Comparison of ENCODE assay signal across 8 cellular contexts in genomic region chr6:134379086-134379485, GRCh38.
DNase-seq lines count a peak whose midpoint lies in the region; ATAC-seq and TF ChIP-seq lines count a peak whose summit lies in the region.

No MANE protein-coding gene starts in this region.

- H3K4me3 Mint-ChIP-seq in CD4-positive, alpha-beta memory T cell, result peak overlapping the region in 5 of 8 donors; percentile 0 to 55 (median 12)
- H3K4me3 Mint-ChIP-seq in mesothelial cell of epicardium, result no peak overlapping the region

- no peaks in the 10 kb centered on the region for H3K36me3 ChIP-seq in CD4-positive, alpha-beta memory T cell (ENCODE audit: insufficient read depth, low read length)
- H3K36me3 ChIP-seq in spleen, result no peaks in the 10 kb centered on the region
- H3K36me3 ChIP-seq in aorta (ENCODE audit: control insufficient read depth in 1 of 2, insufficient read depth in 2 of 2, low read length in 1 of 2), result no peaks in the 10 kb centered on the region

- CTCF ChIA-PET in CD4-positive, alpha-beta memory T cell (lab: Charles Lee; ENCODE audit: partially characterized antibody), result no interaction called here

- H3K27ac ChIP-seq in CD4-positive, alpha-beta memory T cell (ENCODE audit: low read depth, low read length), result no peak overlapping the region
- peak overlapping the region in 4 of 8 donors; percentile 14 to 44 (median 16) for H3K27ac ChIP-seq in spleen
- H3K27ac ChIP-seq in aorta (ENCODE audit: low read depth in 1 of 2, low read length in 2 of 2), result no peak overlapping the region

- ATAC-seq in GM19328 (IDR thresholded peaks at IDR 0.05; ENCODE audit: unreplicated experiment), result peak; percentile 88
- peak; percentile 93 for ATAC-seq in HG03280 (IDR thresholded peaks at IDR 0.05; ENCODE audit: unreplicated experiment)
- ATAC-seq in aorta (ENCODE audit: low FRiP score), result no peak

- no peaks in the 10 kb centered on the region for H3K9me3 Mint-ChIP-seq in CD4-positive, alpha-beta memory T cell
- no peaks in the 10 kb centered on the region for H3K9me3 Mint-ChIP-seq in mesothelial cell of epicardium

- POLR2A ChIA-PET in CD4-positive, alpha-beta memory T cell (lab: Charles Lee; ENCODE audit: partially characterized antibody), result no interaction called here

- WGBS in spleen, 5 donors, result 55 to 65% (median 64%) methylated on average over 5 of the region's 5 CpGs
- WGBS in aorta, 2 donors, result 95% methylated on average over 5 of the region's 5 CpGs

- intact Hi-C loops in CD4-positive, alpha-beta memory T cell (cut with micrococcal nuclease), result no loop called here
- intact Hi-C loops in spleen (cut with DNase I; ENCODE audit: low total_unique reads), result no loop called here
- intact Hi-C loops in aorta (cut with DNase I), result loop anchor here (10.0 kb wide), 2 partner anchors 204 to 446 kb away; no protein-coding TSS in a partner anchor

- TF ChIP-seq POLR2A in spleen (IDR thresholded peaks at IDR 0.05), result no peak

- DNase-seq in CD4-positive, alpha-beta memory T cell, result peak in 4 of 5 donors; percentile 4 to 49 (median 25)
- DNase-seq in activated CD4-positive, alpha-beta T cell treated with anti-CD3 and anti-CD28 coated beads, Interleukin-2, amount 50 U/mL, for 48 hours, result peak; percentile 36 to 50
- peak; percentile 53 to 77 for DNase-seq in mesothelial cell of epicardium (ENCODE audit: low spot score in 2 of 2, unreplicated experiment in 2 of 2)
- DNase-seq in spleen, result no peak
- DNase-seq in aorta, result no peak
- DNase-seq in HK-2 (ENCODE audit: unreplicated experiment), result no peak

- H3K27me3 ChIP-seq in CD4-positive, alpha-beta memory T cell (ENCODE audit: insufficient read depth, low read length), result no peaks in the 10 kb centered on the region
- H3K27me3 ChIP-seq in spleen (replicated peaks in 1 of 7) (no peaks in the 10 kb centered on the region), aorta (ENCODE audit: control insufficient read depth in 1 of 2, insufficient read depth in 2 of 2, low read length in 1 of 2) (no peaks in the 10 kb centered on the region)

- H3K4me1 Mint-ChIP-seq in CD4-positive, alpha-beta memory T cell, result peaks cover 23 to 26% (median 24%) of the 10 kb centered on the region in 4 donors
- peaks cover 43% of the 10 kb centered on the region for H3K4me1 Mint-ChIP-seq in mesothelial cell of epicardium

- TF ChIP-seq CTCF in mesothelial cell of epicardium (IDR thresholded peaks at IDR 0.05; ENCODE audit: unreplicated experiment) (no peak), spleen (IDR thresholded peaks at IDR 0.05 in 8 of 11, conservative IDR thresholded peaks at IDR 0.05 in 3 of 11) (no peak)

- no peaks in the 10 kb centered on the region for H3K36me3 Mint-ChIP-seq in CD4-positive, alpha-beta memory T cell
- H3K36me3 Mint-ChIP-seq in mesothelial cell of epicardium, result no peaks in the 10 kb centered on the region

- H3K9me3 ChIP-seq in CD4-positive, alpha-beta memory T cell (ENCODE audit: control insufficient read depth in 1 of 2, low read length in 2 of 2), result no peaks in the 10 kb centered on the region
- no peaks in the 10 kb centered on the region for H3K9me3 ChIP-seq in spleen
- peaks cover 1% of the 10 kb centered on the region for H3K9me3 ChIP-seq in aorta (ENCODE audit: control insufficient read depth, low read length)

- H3K4me3 ChIP-seq in CD4-positive, alpha-beta memory T cell (ENCODE audit: low read length in 2 of 2), result no peak overlapping the region
- no peak overlapping the region for H3K4me3 ChIP-seq in spleen
- no peak overlapping the region for H3K4me3 ChIP-seq in aorta (ENCODE audit: low read length in 2 of 2)

- H3K27ac Mint-ChIP-seq in CD4-positive, alpha-beta memory T cell, result peak overlapping the region in 5 of 7 donors; percentile 57 to 74 (median 64)
- peak overlapping the region; percentile 81 for H3K27ac Mint-ChIP-seq in mesothelial cell of epicardium

- no peaks in the 10 kb centered on the region for H3K27me3 Mint-ChIP-seq in CD4-positive, alpha-beta memory T cell
- no peaks in the 10 kb centered on the region for H3K27me3 Mint-ChIP-seq in mesothelial cell of epicardium (ENCODE audit: low read depth)

- H3K4me1 ChIP-seq in CD4-positive, alpha-beta memory T cell (ENCODE audit: insufficient read depth, low read length), result peaks cover 24% of the 10 kb centered on the region
- H3K4me1 ChIP-seq in spleen, result peaks cover 0 to 23% (median 7%) of the 10 kb centered on the region in 6 donors
- H3K4me1 ChIP-seq in aorta (ENCODE audit: control insufficient read depth in 1 of 2, insufficient read depth in 2 of 2, low read length in 2 of 2), result no peaks in the 10 kb centered on the region

Comparison
In these comparisons a context has a peak if more than half of its experiments do, and no peak if none do; other contexts are left out.
1. DNase-seq: peak in CD4-positive, alpha-beta memory T cell (4 of 5), activated CD4-positive, alpha-beta T cell treated with anti-CD3 and anti-CD28 coated beads, Interleukin-2, amount 50 U/mL, for 48 hours (2 of 2) and mesothelial cell of epicardium (2 of 2); none in spleen (single experiment), aorta (0 of 2) and HK-2 (single experiment).
2. intact Hi-C loops: an anchor here in aorta (10.0 kb wide); none called in CD4-positive, alpha-beta memory T cell and spleen.